In genomic region chr19:31071157-31071855, GRCh38 we compare ENCODE assay signal across 12 cellular contexts.
"Had no signal": no experiment of that assay in that cellular context is flagged by ENCODE, and none has a peak within 500 bp of the region (broad histone marks: within the 10 kb centered on the region; RNA-seq: fewer than 3 reads in every experiment).

No MANE protein-coding gene starts in this region.

- H3K27ac ChIP-seq: ascending aorta, breast epithelium, dorsolateral prefrontal cortex, parathyroid adenoma, tibial artery, vagina had no signal

- DNase-seq: activated CD4-positive, alpha-beta memory T cell treated with anti-CD3 and anti-CD28 coated beads, Interleukin-2, amount 10 ng/mL, durations not matched to agents 7 days and 5 days; activated naive CD4-positive, alpha-beta T cell treated with anti-CD3 and anti-CD28 coated beads, Interleukin-2, amount 10 ng/mL, durations not matched to agents 7 days and 5 days; activated T-cell treated with anti-CD3 and anti-CD28 coated beads, Interleukin-2, amount 50 U/mL, for 24 hours; dorsolateral prefrontal cortex; stimulated activated CD4-positive, alpha-beta T cell treated with anti-CD3 and anti-CD28 coated beads, Interleukin-4, amount 100 ng/mL, for 1 hour; stimulated activated naive B cell treated with anti-CD40 and anti-IgM and Interleukin-4, amounts not matched to agents 10 μg/mL and 1 μg/mL and 100 μg/mL, for 72 hours; T-cell; tibial artery had no signal

- ATAC-seq: stimulated activated naive B cell treated with anti-CD40 and anti-IgM and Interleukin-4, amounts not matched to agents 10 μg/mL and 1 μg/mL and 100 μg/mL, for 72 hours; T-cell had no signal

- H3K4me1 ChIP-seq: ascending aorta, breast epithelium, parathyroid adenoma, tibial artery, vagina had no signal

- H3K36me3 ChIP-seq: ascending aorta, breast epithelium, tibial artery, vagina had no signal

- H3K4me3 ChIP-seq: ascending aorta, breast epithelium, dorsolateral prefrontal cortex, tibial artery, vagina had no signal

- H3K9me3 ChIP-seq: ascending aorta, breast epithelium, tibial artery, vagina had no signal

- H3K27me3 ChIP-seq: ascending aorta, tibial artery, vagina had no signal
